Comparison of ENCODE assay signal across 8 cellular contexts in genomic region chr7:104848386-104848990, GRCh38.
DNase-seq lines count a peak whose midpoint lies in the region; ATAC-seq and TF ChIP-seq lines count a peak whose summit lies in the region.

No MANE protein-coding gene starts in this region.

- no peaks in the 10 kb centered on the region for H3K9me2 ChIP-seq in HCT116 (ENCODE audit: insufficient read depth)

- no peak overlapping the region for H2AFZ ChIP-seq in HCT116 (ENCODE audit: low read depth, low read length, poor library complexity, severe bottlenecking)

- H3K4me3 ChIP-seq in HCT116 (replicated peaks in 1 of 2; ENCODE audit: low read depth in 1 of 2, low read length in 2 of 2): no peak overlapping the region
- H3K4me3 ChIP-seq in thoracic aorta: no peak overlapping the region

- no peak for TF ChIP-seq POLR2A in HCT116 (IDR thresholded peaks at IDR 0.05; ENCODE audit: borderline replicate concordance, extremely low read depth, insufficient read depth, insufficient read length)
- no peak for TF ChIP-seq POLR2A in erythroblast (IDR thresholded peaks at IDR 0.05; ENCODE audit: low read length)

- no peak overlapping the region for H3K4me3 Mint-ChIP-seq in natural killer cell treated with Interleukin-12 subunit alpha and Interleukin-12 subunit beta and Interleukin-15 and Interleukin-18, amount 100 ng/mL, for 72 hours

- H3K27me3 ChIP-seq in HCT116 (ENCODE audit: insufficient read depth, low read length) (peaks cover 51% of the 10 kb centered on the region), thoracic aorta (replicated peaks; ENCODE audit: insufficient read depth) (no peaks in the 10 kb centered on the region)

- H3K9me3 ChIP-seq in HCT116 (ENCODE audit: control insufficient read depth in 1 of 2, insufficient read depth in 1 of 2, low read depth in 1 of 2, low read length in 2 of 2) (no peaks in the 10 kb centered on the region), thoracic aorta (no peaks in the 10 kb centered on the region)

- no peaks in the 10 kb centered on the region for H3K4me1 Mint-ChIP-seq in natural killer cell treated with Interleukin-12 subunit alpha and Interleukin-12 subunit beta and Interleukin-15 and Interleukin-18, amount 100 ng/mL, for 72 hours (ENCODE audit: low read depth in 2 of 2)

- ATAC-seq in HCT116: peak; percentile 90
- no peak for ATAC-seq in natural killer cell treated with Interleukin-12 subunit alpha and Interleukin-12 subunit beta and Interleukin-15 and Interleukin-18, amount 100 ng/mL, for 72 hours
- ATAC-seq in thoracic aorta (ENCODE audit: insufficient number of reproducible peaks, low FRiP score, low read depth): no peak

- H4K20me1 ChIP-seq in HCT116 (ENCODE audit: insufficient read depth): no peaks in the 10 kb centered on the region

- H3K4me1 ChIP-seq in HCT116 (ENCODE audit: control insufficient read depth in 1 of 2, insufficient read depth in 2 of 2, low read length in 2 of 2) (no peaks in the 10 kb centered on the region), thoracic aorta (ENCODE audit: control insufficient read depth in 1 of 2, low read depth in 2 of 2) (no peaks in the 10 kb centered on the region)

- no peaks in the 10 kb centered on the region for H3K36me3 Mint-ChIP-seq in natural killer cell treated with Interleukin-12 subunit alpha and Interleukin-12 subunit beta and Interleukin-15 and Interleukin-18, amount 100 ng/mL, for 72 hours

- H3K9ac ChIP-seq in HCT116 (ENCODE audit: low read length): no peak overlapping the region

- TF ChIP-seq CTCF in HCT116 (IDR thresholded peaks at IDR 0.05 in 2 of 3, conservative IDR thresholded peaks at IDR 0.05 in 1 of 3; ENCODE audit: borderline replicate concordance in 1 of 3, insufficient read depth in 1 of 3, low read depth in 2 of 3, low read length in 2 of 3) (peak; percentile 62 to 94 (median 88)), thoracic aorta (IDR thresholded peaks at IDR 0.05) (peak; percentile 78)

- no peak overlapping the region for H3K27ac Mint-ChIP-seq in natural killer cell treated with Interleukin-12 subunit alpha and Interleukin-12 subunit beta and Interleukin-15 and Interleukin-18, amount 100 ng/mL, for 72 hours

- intact Hi-C loops in HCT116 (cut with micrococcal nuclease): loop anchor here (1.0 to 10.0 kb wide), 4 partner anchors 205 to 1324 kb away; no protein-coding TSS in a partner anchor

- H3K79me2 ChIP-seq in HCT116 (ENCODE audit: insufficient read depth, low read length): no peaks in the 10 kb centered on the region

- H3K36me3 ChIP-seq in HCT116 (ENCODE audit: control insufficient read depth in 1 of 2, insufficient read depth in 2 of 2, low read length in 2 of 2): no peaks in the 10 kb centered on the region
- no peaks in the 10 kb centered on the region for H3K36me3 ChIP-seq in thoracic aorta

- RAD21 ChIA-PET in HCT116 (lab: Charles Lee; ENCODE audit: low non-redundant PET in 1 of 2, low total read pairs in 2 of 2, uncharacterized antibody in 2 of 2, unreplicated experiment in 2 of 2): interaction anchor here in 1 of 2 experiments (2.0 kb wide), 1 partner anchor 205 kb away, joined by 5 read pairs; no protein-coding TSS in a partner anchor

- POLR2A ChIA-PET in HCT116 (lab: Charles Lee): no interaction called here

- peak; percentile 84 for TF ChIP-seq RAD21 in HCT116 (IDR thresholded peaks at IDR 0.05; ENCODE audit: low read depth)

- H3K9me3 Mint-ChIP-seq in natural killer cell treated with Interleukin-12 subunit alpha and Interleukin-12 subunit beta and Interleukin-15 and Interleukin-18, amount 100 ng/mL, for 72 hours: no peaks in the 10 kb centered on the region

- peak; percentile 41 for DNase-seq in DMS153 treated with DMSO at 0.1 percent for 48 hours (lab: John Stamatoyannopoulos, UW; ENCODE audit: unreplicated experiment)
- peak; percentile 18 for DNase-seq in HCT116 (ENCODE audit: low read depth, low spot score)
- DNase-seq in NCI-H345 (lab: John Stamatoyannopoulos, UW): peak; percentile 62
- DNase-seq in activated CD8-positive, alpha-beta memory T cell treated with anti-CD3 and anti-CD28 coated beads, Interleukin-2, amount 50 U/mL, for 4 hours: peak; percentile 35
- DNase-seq in erythroblast (lab: John Stamatoyannopoulos, UW): peak; percentile 10 to 56
- DNase-seq in natural killer cell treated with Interleukin-12 subunit alpha and Interleukin-12 subunit beta and Interleukin-15 and Interleukin-18, amount 100 ng/mL, for 72 hours (ENCODE audit: low spot score): peak; percentile 63
- DNase-seq in thoracic aorta (ENCODE audit: low spot score): no peak
- no peak for DNase-seq in NCI-H1048 (lab: John Stamatoyannopoulos, UW)

- CTCF ChIA-PET in HCT116 (lab: Charles Lee): interaction anchor here (0.7 to 3.1 kb wide), 6 partner anchors 14 to 617 kb away, joined by 3 to 20 read pairs (median 5); no protein-coding TSS in a partner anchor

- no peak overlapping the region for H3K4me2 ChIP-seq in HCT116 (ENCODE audit: low read length)

- BruUV-seq in HCT116 (replicated peaks; lab: Mats Ljungman, UMichigan): no TSS peak

- no peak overlapping the region for H3K27ac ChIP-seq in HCT116 (ENCODE audit: low read depth, low read length)
- H3K27ac ChIP-seq in thoracic aorta: no peak overlapping the region

- H3K27me3 Mint-ChIP-seq in natural killer cell treated with Interleukin-12 subunit alpha and Interleukin-12 subunit beta and Interleukin-15 and Interleukin-18, amount 100 ng/mL, for 72 hours: peaks cover 12 to 14% of the 10 kb centered on the region in 2 donors

TF ChIP-seq in HCT116, 20 proteins besides CTCF, POLR2A, EP300 and RAD21:
- TF ChIP-seq EZH2 (IDR thresholded peaks at IDR 0.05): no peak
- peak; percentile 32 for TF ChIP-seq YY1 (IDR thresholded peaks at IDR 0.05; ENCODE audit: extremely low read depth, insufficient replicate concordance, low read depth, low read length)

Comparison
In these comparisons a context has a peak if more than half of its experiments do, and no peak if none do; other contexts are left out.
1. DNase-seq: peak in DMS153 treated with DMSO at 0.1 percent for 48 hours (single experiment), HCT116 (single experiment), NCI-H345 (single experiment), activated CD8-positive, alpha-beta memory T cell treated with anti-CD3 and anti-CD28 coated beads, Interleukin-2, amount 50 U/mL, for 4 hours (single experiment), erythroblast (2 of 2) and natural killer cell treated with Interleukin-12 subunit alpha and Interleukin-12 subunit beta and Interleukin-15 and Interleukin-18, amount 100 ng/mL, for 72 hours (single experiment); none in thoracic aorta (single experiment) and NCI-H1048 (single experiment).